11 cellular contexts compared by ENCODE assay signal in genomic region chr6:105346052-105346451, GRCh38. TPM values are rescaled to one million over a fixed set of nuclear protein-coding genes. Genes with fewer than 3 reads are reported as not detected.
DNase-seq lines count a peak whose midpoint lies in the region; ATAC-seq and TF ChIP-seq lines count a peak whose summit lies in the region.
"Had no signal": no experiment of that assay in that cellular context is flagged by ENCODE, and none has a peak within 500 bp of the region (broad histone marks: within the 10 kb centered on the region; RNA-seq: fewer than 3 reads in every experiment).

No MANE protein-coding gene starts in this region.

- intact Hi-C loops in left colon (cut with DNase I, micrococcal nuclease) = no loop called here

- no peak for TF ChIP-seq CTCF in WTC11 (IDR thresholded peaks at IDR 0.05)

- CTCF ChIA-PET in WTC11 (lab: Charles Lee) = no interaction called here

- POLR2A ChIA-PET in WTC11 (lab: Charles Lee) = no interaction called here

- no peak overlapping the region for H3K4me3 Mint-ChIP-seq in WTC11

- ATAC-seq in WTC11 (no peak), left colon (no peak)

- H3K36me3 Mint-ChIP-seq in WTC11 = peaks cover 37% of the 10 kb centered on the region

- H3K27me3 Mint-ChIP-seq in WTC11 (ENCODE audit: low read depth) = no peaks in the 10 kb centered on the region

- DNase-seq in GM03348 (ENCODE audit: low spot score) (peak; percentile 60), WTC11 (ENCODE audit: low spot score) (no peak), foreskin melanocyte (peak; percentile 95), pons (ENCODE audit: low spot score) (peak; percentile 84), left colon (no peak), T-helper 1 cell (no peak)
- DNase-seq in stimulated activated CD4-positive, alpha-beta T cell treated with anti-CD3 and anti-CD28 coated beads, Interleukin-4, amount 100 ng/mL, for 1 hour = no peak
- DNase-seq in activated CD4-positive, alpha-beta T cell treated with anti-CD3 and anti-CD28 coated beads for 1 hour = no peak
- DNase-seq: activated CD4-positive, CD25-positive, alpha-beta regulatory T cell; DMS153; KBM-7 had no signal

- H3K4me1 Mint-ChIP-seq in WTC11 = no peaks in the 10 kb centered on the region

- peak overlapping the region; percentile 3; the same call in 1 of the 2 replicates for H3K27ac Mint-ChIP-seq in WTC11

- no peaks in the 10 kb centered on the region for H3K9me3 Mint-ChIP-seq in WTC11

TF ChIP-seq in WTC11, 78 proteins besides CTCF, POLR2A, EP300 and RAD21 (continues in another document):
- TF ChIP-seq E2F4 (CRISPR knock-in tag; IDR thresholded peaks at IDR 0.05; ENCODE audit: borderline replicate concordance, low read depth) = no peak
- no peak for TF ChIP-seq ATF6 (CRISPR knock-in tag; IDR thresholded peaks at IDR 0.05)
- TF ChIP-seq ZNF532 (CRISPR knock-in tag; IDR thresholded peaks at IDR 0.05; ENCODE audit: borderline replicate concordance) = no peak
- TF ChIP-seq ZNF512 (CRISPR knock-in tag; IDR thresholded peaks at IDR 0.05; ENCODE audit: borderline replicate concordance) = no peak
- TF ChIP-seq TEAD1 (CRISPR knock-in tag; IDR thresholded peaks at IDR 0.05) = no peak
- no peak for TF ChIP-seq ZMAT4 (CRISPR knock-in tag; IDR thresholded peaks at IDR 0.05)
- no peak for TF ChIP-seq FOXK1 (CRISPR knock-in tag; IDR thresholded peaks at IDR 0.05)
- no peak for TF ChIP-seq ESRRA (CRISPR knock-in tag; IDR thresholded peaks at IDR 0.05; ENCODE audit: borderline replicate concordance)
- TF ChIP-seq ARID4B (CRISPR knock-in tag; IDR thresholded peaks at IDR 0.05; ENCODE audit: borderline replicate concordance) = no peak

RNA-seq across cellular contexts. Expression of gene PREP, which starts 56.8 kb away (rescaled TPM):
- total RNA-seq in WTC11 (2021) = 58.8 to 68.5 TPM (median 66.3 TPM) in 3 replicates
- 10 to 100 TPM; 73.2 to 80.1 TPM for total RNA-seq in left colon

Comparison
In these comparisons a context has a peak if more than half of its experiments do, and no peak if none do; other contexts are left out.
1. DNase-seq: peak in GM03348 (single experiment), foreskin melanocyte (single experiment) and pons (single experiment); none in WTC11 (single experiment), left colon (0 of 2), T-helper 1 cell (0 of 5), stimulated activated CD4-positive, alpha-beta T cell treated with anti-CD3 and anti-CD28 coated beads, Interleukin-4, amount 100 ng/mL, for 1 hour (single experiment) and activated CD4-positive, alpha-beta T cell treated with anti-CD3 and anti-CD28 coated beads for 1 hour (single experiment).